ENCODE assay signal across 8 cellular contexts in genomic region chr6:5302995-5303622, GRCh38. TPM values are rescaled to one million over a fixed set of nuclear protein-coding genes. Genes with fewer than 3 reads are reported as not detected.
DNase-seq lines count a peak whose midpoint lies in the region; ATAC-seq and FAIRE-seq lines count a peak whose summit lies in the region.
"Had no signal": no experiment of that assay in that cellular context is flagged by ENCODE, and none has a peak within 500 bp of the region (broad histone marks: within the 10 kb centered on the region; RNA-seq: fewer than 3 reads in every experiment).

No MANE protein-coding gene starts in this region.

- H3K4me1 ChIP-seq in small intestine (ENCODE audit: control insufficient read depth in 2 of 2, insufficient read depth in 1 of 2, low read depth in 1 of 2, low read length in 1 of 2) = peaks cover 0 to 4% of the 10 kb centered on the region in 2 donors

- H3K36me3 ChIP-seq in small intestine (ENCODE audit: control insufficient read depth in 2 of 2, insufficient read depth in 2 of 2, low read length in 2 of 2) = no peaks in the 10 kb centered on the region
- H3K36me3 ChIP-seq in MG63 = no peaks in the 10 kb centered on the region

- H3K27me3 ChIP-seq in small intestine (ENCODE audit: control insufficient read depth in 2 of 2, insufficient read depth in 2 of 2, low read length in 2 of 2) (no peaks in the 10 kb centered on the region), MG63 (no peaks in the 10 kb centered on the region)
- H3K27me3 ChIP-seq: dorsolateral prefrontal cortex had no signal

- H3K9me3 ChIP-seq in small intestine (ENCODE audit: control insufficient read depth, low read depth) (no peaks in the 10 kb centered on the region), MG63 (no peaks in the 10 kb centered on the region)

- 34 to 59% (median 45%) methylated on average over 9 to 10 of the region's 10 CpGs for WGBS in small intestine, 3 donors

- H3K4me3 ChIP-seq in small intestine (ENCODE audit: low read depth in 1 of 2, low read length in 2 of 2) = no peak overlapping the region
- no peak overlapping the region for H3K4me3 ChIP-seq in MG63
- H3K4me3 ChIP-seq: dorsolateral prefrontal cortex had no signal

- no peak for FAIRE-seq in small intestine (lab: Jason Lieb, UNC)

- H3K27ac ChIP-seq in small intestine (ENCODE audit: low read depth in 1 of 2, low read length in 1 of 2) = no peak overlapping the region
- H3K27ac ChIP-seq: dorsolateral prefrontal cortex had no signal

- ATAC-seq in GM18508 (IDR thresholded peaks at IDR 0.05; ENCODE audit: insufficient read depth, unreplicated experiment) (peak; percentile 36), HG02763 (IDR thresholded peaks at IDR 0.05; ENCODE audit: unreplicated experiment) (peak; percentile 77)

- DNase-seq in NCI-H2227 treated with DMSO at 0.1 percent for 48 hours (lab: John Stamatoyannopoulos, UW) (peak; percentile 32), activated T-cell treated with anti-CD3 and anti-CD28 coated beads for 48 hours (ENCODE audit: low read depth) (peak; percentile 52), germinal center (ENCODE audit: low spot score) (peak; percentile 80), small intestine (peak; percentile 76), MG63 (no peak)

RNA-seq across cellular contexts. Expression of gene FARS2, which starts 41.8 kb away (rescaled TPM):
- polyA plus RNA-seq in small intestine = 10 to 100 TPM in 1 of 3 donors, 1 to 10 TPM in 2; 6.0 to 16.6 (median 8.1) TPM
- total RNA-seq in MG63 (2014; rRNA removed; shearing (Covaris generic); ENCODE audit: low replicate concordance) = 7.9 and 17.3 TPM in 2 replicates

RNA-seq across cellular contexts. Expression of gene LYRM4, which starts 42.4 kb away (rescaled TPM):
- polyA plus RNA-seq in small intestine = 10 to 100 TPM in 1 of 3 donors, 1 to 10 TPM in 2; 6.5 to 20.2 (median 8.4) TPM
- total RNA-seq in MG63 (2014; rRNA removed; shearing (Covaris generic); ENCODE audit: low replicate concordance) = 8.9 and 35.0 TPM in 2 replicates
